17 cellular contexts compared by ENCODE assay signal in the genomic region with DNA sequence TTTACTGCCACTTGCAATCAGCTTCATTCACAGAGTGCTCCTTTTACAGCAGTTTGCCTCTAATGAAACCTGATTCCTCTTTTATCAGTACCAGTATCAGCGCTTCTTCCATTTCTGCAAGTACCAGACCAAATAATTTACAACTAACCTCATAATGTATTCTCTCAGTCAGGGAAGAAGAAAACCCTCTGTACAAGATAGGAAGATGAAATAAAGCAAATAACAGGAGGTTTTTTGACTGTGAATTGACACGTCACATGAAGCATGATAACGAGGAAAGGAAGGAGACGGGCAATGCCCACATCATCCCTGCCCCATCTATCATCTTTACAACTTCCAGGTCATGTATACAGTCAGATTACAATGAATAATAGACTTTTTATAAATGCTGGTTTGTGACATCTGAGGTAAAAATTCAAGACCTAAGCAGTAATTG.
"Had no signal": no experiment of that assay in that cellular context is flagged by ENCODE, and none has a peak within 500 bp of the region (broad histone marks: within the 10 kb centered on the region; RNA-seq: fewer than 3 reads in every experiment).

No MANE protein-coding gene starts in this region.

- DNase-seq: activated CD4-positive, alpha-beta T cell treated with anti-CD3 and anti-CD28 coated beads, Interleukin-2, amount 50 U/mL, for 4 hours; activated CD8-positive, alpha-beta memory T cell treated with anti-CD3 and anti-CD28 coated beads, Interleukin-2, amount 10 ng/mL, durations not matched to agents 7 days and 5 days; activated effector memory CD4-positive, alpha-beta T cell treated with anti-CD3 and anti-CD28 coated beads, Interleukin-2, amount 50 U/mL, for 16 hours; activated T-cell treated with anti-CD3 and anti-CD28 coated beads, Interleukin-2, amount 50 U/mL, for 24 hours; amygdala; brain microvascular endothelial cell; endodermal cell; erythroblast; hypothalamus; left cardiac atrium; naive thymus-derived CD4-positive, alpha-beta T cell; nucleus accumbens; stimulated activated CD4-positive, alpha-beta T cell treated with anti-CD3 and anti-CD28 coated beads, Interleukin-12 subunit alpha, Interleukin-12 subunit beta, amount 100 ng/mL, for 4 hours; stimulated activated naive CD4-positive, alpha-beta T cell; substantia nigra; transverse colon had no signal

- H3K4me3 ChIP-seq: prostate gland, transverse colon had no signal
